8 cellular contexts compared by ENCODE assay signal in the genomic region with DNA sequence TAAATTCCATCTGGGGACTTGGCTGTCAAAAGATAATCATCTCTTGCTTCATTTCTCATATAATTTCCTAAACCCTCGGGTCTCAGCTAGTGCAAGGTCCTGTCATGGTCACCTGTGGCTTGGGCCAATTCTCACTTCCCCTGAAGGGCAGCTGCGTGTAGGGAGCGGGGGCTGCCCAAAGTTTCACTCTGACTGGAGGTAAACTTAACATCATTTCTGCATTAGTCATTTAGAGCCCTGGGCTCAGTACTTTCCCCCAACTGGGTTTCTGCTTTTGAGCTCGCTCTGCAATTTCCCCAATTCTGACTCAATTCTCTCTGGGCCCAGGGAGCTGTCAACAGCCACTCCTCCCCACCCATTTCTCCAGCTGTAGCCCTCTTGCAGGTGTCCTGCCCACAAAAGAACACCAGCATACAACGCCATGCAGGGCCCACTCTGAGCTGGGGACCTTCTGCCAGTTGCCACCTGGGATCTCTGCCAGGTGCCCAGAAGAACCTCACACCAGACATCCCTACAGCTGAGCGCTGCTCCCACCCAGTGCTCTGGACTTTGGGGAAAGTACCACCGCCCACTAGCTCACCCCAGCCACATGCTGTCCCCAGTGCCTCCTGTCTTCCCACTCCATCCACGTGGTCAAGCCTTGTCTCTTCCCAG. TPM values are rescaled to one million over a fixed set of nuclear protein-coding genes. Genes with fewer than 3 reads are reported as not detected.
DNase-seq lines count a peak whose midpoint lies in the region; ATAC-seq and TF ChIP-seq lines count a peak whose summit lies in the region.

No MANE protein-coding gene starts in this region.

- DNase-seq in activated gamma-delta T cell treated with Interleukin-2 at 50 U/mL for 16 hours (peak; percentile 34), activated gamma-delta T cell (lab: John Stamatoyannopoulos, UW) (no peak), SHP77 treated with DMSO at 0.1 percent for 48 hours (lab: John Stamatoyannopoulos, UW) (peak; percentile 47), left colon (peak in 1 of 2 donors; percentile 72), HEK293T (ENCODE audit: extremely low spot score) (no peak)
- peak; percentile 75 for DNase-seq in activated naive CD4-positive, alpha-beta T cell treated with anti-CD3 and anti-CD28 coated beads, Interleukin-2, amount 50 U/mL, for 16 hours
- peak; percentile 54 for DNase-seq in stimulated activated CD8-positive, alpha-beta memory T cell treated with anti-CD3 and anti-CD28 coated beads, Interleukin-4, amount 100 ng/mL, for 24 hours (ENCODE audit: low read depth)

- CTCF ChIA-PET in HEK293T (lab: Yijun Ruan, JAX) = no interaction called here

- intact Hi-C loops in left colon (cut with DNase I, micrococcal nuclease) = no loop called here

- POLR2A ChIA-PET in HEK293T (lab: Yijun Ruan, JAX) = interaction anchor here (0.9 kb wide), 1 partner anchor 37 kb away, joined by 3 read pairs; no protein-coding TSS in a partner anchor

- ATAC-seq in HG03095 (IDR thresholded peaks at IDR 0.05; ENCODE audit: unreplicated experiment) = peak; percentile 63
- peak; percentile 40 for ATAC-seq in left colon

TF ChIP-seq in HEK293T, 16 proteins besides CTCF, POLR2A, EP300 and RAD21:
- no peak for TF ChIP-seq FOXM1 (IDR thresholded peaks at IDR 0.05; ENCODE audit: borderline replicate concordance)

RNA-seq across cellular contexts. Expression of a gene that starts 37.9 kb away (rescaled TPM):
- total RNA-seq in left colon = 10 to 100 TPM; 78.6 to 85.5 TPM

Comparison
In these comparisons a context has a peak if more than half of its experiments do, and no peak if none do; other contexts are left out.
1. DNase-seq: peak in activated gamma-delta T cell treated with Interleukin-2 at 50 U/mL for 16 hours (single experiment), SHP77 treated with DMSO at 0.1 percent for 48 hours (single experiment), activated naive CD4-positive, alpha-beta T cell treated with anti-CD3 and anti-CD28 coated beads, Interleukin-2, amount 50 U/mL, for 16 hours (single experiment) and stimulated activated CD8-positive, alpha-beta memory T cell treated with anti-CD3 and anti-CD28 coated beads, Interleukin-4, amount 100 ng/mL, for 24 hours (single experiment); none in activated gamma-delta T cell (single experiment) and HEK293T (single experiment).